9 cellular contexts compared by ENCODE assay signal in the genomic region with DNA sequence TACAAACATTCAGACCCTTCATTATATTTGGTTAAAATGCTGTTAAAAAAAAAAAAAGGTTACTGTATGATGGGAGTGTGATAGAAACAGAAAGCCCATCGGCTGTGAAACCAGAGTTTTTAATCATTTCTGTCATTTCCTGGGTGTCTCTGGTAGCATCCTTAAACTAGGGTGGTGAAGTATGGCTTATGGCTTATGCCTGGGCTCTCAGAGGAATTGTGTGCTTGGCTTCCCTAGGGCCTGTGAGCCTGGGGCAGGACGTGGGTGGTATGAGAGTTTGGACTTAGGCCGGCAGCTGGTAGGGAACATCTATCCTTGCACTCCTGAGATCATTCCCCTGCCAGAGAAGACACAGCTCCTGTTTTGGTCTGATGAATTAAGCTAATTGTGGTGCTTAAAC. TPM values are rescaled to one million over a fixed set of nuclear protein-coding genes. Genes with fewer than 3 reads are reported as not detected.
A peak's percentile ranks its signal among the peaks of the same experiment; 100 is the strongest.
DNase-seq lines count a peak whose midpoint lies in the region; ATAC-seq, FAIRE-seq and TF ChIP-seq lines count a peak whose summit lies in the region.
"Had no signal": no experiment of that assay in that cellular context is flagged by ENCODE, and none has a peak within 500 bp of the region (broad histone marks: within the 10 kb centered on the region; RNA-seq: fewer than 3 reads in every experiment).

No MANE protein-coding gene starts in this region.

- H3K36me3 Mint-ChIP-seq in astrocyte (ENCODE audit: low read depth, unreplicated experiment): peaks cover 8% of the 10 kb centered on the region

- H3K9me3 Mint-ChIP-seq in astrocyte (ENCODE audit: unreplicated experiment): no peaks in the 10 kb centered on the region

- no TSS peak for BruUV-seq in OCI-LY7 (replicated peaks; lab: Mats Ljungman, UMichigan)

- H3K4me1 ChIP-seq in astrocyte (ENCODE audit: insufficient read depth, low read length) (peaks cover 11% of the 10 kb centered on the region), OCI-LY7 (ENCODE audit: insufficient read depth, low read length, poor library complexity, severe bottlenecking) (peaks cover 11% of the 10 kb centered on the region)

- no peaks in the 10 kb centered on the region for H3K27me3 ChIP-seq in astrocyte (ENCODE audit: insufficient read depth, low read length)
- H3K27me3 ChIP-seq: ovary had no signal

- POLR2A ChIA-PET in OCI-LY7 (lab: Charles Lee): interaction anchor here (0.6 to 0.8 kb wide), 2 partner anchors 53 to 141 kb away, joined by 3 to 7 read pairs; partner anchors contain the start of gene DCUN1D4

- no peak overlapping the region for H3K27ac ChIP-seq in astrocyte (ENCODE audit: low read depth, low read length)
- H3K27ac ChIP-seq in OCI-LY7 (ENCODE audit: low read depth, low read length, poor library complexity, severe bottlenecking): no peak overlapping the region

- intact Hi-C loops in OCI-LY7 (cut with micrococcal nuclease; ENCODE audit: unreplicated experiment): loop anchor here (1.0 to 5.0 kb wide), 2 partner anchors 43 to 131 kb away; no protein-coding TSS in a partner anchor

- H3K9me3 ChIP-seq in astrocyte (ENCODE audit: insufficient read depth, low read depth, low read length) (no peaks in the 10 kb centered on the region), OCI-LY7 (ENCODE audit: low read length) (no peaks in the 10 kb centered on the region)
- H3K9me3 ChIP-seq: ovary had no signal

- TF ChIP-seq CTCF in astrocyte (IDR thresholded peaks at IDR 0.05; ENCODE audit: insufficient read depth, low read depth, low read length): no peak
- no peak for TF ChIP-seq CTCF in OCI-LY7 (conservative IDR thresholded peaks at IDR 0.05; ENCODE audit: low read length)

- no peaks in the 10 kb centered on the region for H3K9me2 ChIP-seq in OCI-LY7 (ENCODE audit: insufficient read depth, low read length)

- H3K4me2 ChIP-seq in astrocyte (ENCODE audit: low read length) (no peak overlapping the region), OCI-LY7 (ENCODE audit: low read length) (no peak overlapping the region)

- H3K36me3 ChIP-seq in astrocyte (ENCODE audit: insufficient read depth, low read length) (peaks cover 21% of the 10 kb centered on the region), OCI-LY7 (ENCODE audit: insufficient read depth, low read length) (peaks cover 25% of the 10 kb centered on the region; the same call in 1 of the 2 replicates)
- H3K36me3 ChIP-seq: ovary had no signal

- peak; percentile 59 for ATAC-seq in HG02973 (IDR thresholded peaks at IDR 0.05; ENCODE audit: unreplicated experiment)

- H3K27ac Mint-ChIP-seq in astrocyte (ENCODE audit: unreplicated experiment): peak overlapping the region; percentile 68

- H3K4me3 ChIP-seq in astrocyte (ENCODE audit: insufficient read depth, low read depth, low read length) (no peak overlapping the region), OCI-LY7 (ENCODE audit: low read depth, low read length, poor library complexity, severe bottlenecking) (no peak overlapping the region)
- H3K4me3 ChIP-seq: ovary had no signal

- no peak overlapping the region for H3K9ac ChIP-seq in astrocyte (ENCODE audit: low read length)

- no peak overlapping the region for H3K4me3 Mint-ChIP-seq in astrocyte (ENCODE audit: unreplicated experiment)

- H3K4me1 Mint-ChIP-seq in astrocyte (ENCODE audit: low read depth, unreplicated experiment): peaks cover 10% of the 10 kb centered on the region

- FAIRE-seq in astrocyte (lab: Jason Lieb, UNC): no peak

- CTCF ChIA-PET in OCI-LY7 (lab: Charles Lee; ENCODE audit: unreplicated experiment): no interaction called here

- H2AFZ ChIP-seq in astrocyte (ENCODE audit: low read depth, low read length) (no peak overlapping the region), OCI-LY7 (ENCODE audit: low read length) (no peak overlapping the region)

- H4K20me1 ChIP-seq in astrocyte (ENCODE audit: insufficient read depth, low read length) (no peaks in the 10 kb centered on the region), OCI-LY7 (ENCODE audit: insufficient read depth, low read length) (no peaks in the 10 kb centered on the region)

- peak; percentile 16 for DNase-seq in EL
- DNase-seq in GM19240 (ENCODE audit: insufficient read length, low spot score): peak; percentile 5
- DNase-seq in astrocyte (ENCODE audit: low read depth): no peak
- no peak for DNase-seq in OCI-LY7 (ENCODE audit: low spot score)
- no peak for DNase-seq in RKO (ENCODE audit: low spot score)
- no peak for DNase-seq in NCI-H2227 (lab: John Stamatoyannopoulos, UW; ENCODE audit: unreplicated experiment)
- DNase-seq in NCI-H2171 treated with DMSO at 0.1 percent for 48 hours (lab: John Stamatoyannopoulos, UW): no peak

- H3K27me3 Mint-ChIP-seq in astrocyte (ENCODE audit: low read depth, unreplicated experiment): no peaks in the 10 kb centered on the region

- H3K79me2 ChIP-seq in astrocyte (ENCODE audit: insufficient read depth, low read length) (no peaks in the 10 kb centered on the region), OCI-LY7 (ENCODE audit: insufficient read depth, low read depth, low read length) (no peaks in the 10 kb centered on the region)

RNA-seq across cellular contexts. Expression of gene DCUN1D4, which starts 52.2 kb away (rescaled TPM):
- total RNA-seq in astrocyte: 57.4 and 59.0 TPM in 2 replicates
- total RNA-seq in OCI-LY7 (2014; rRNA removed; shearing (Covaris generic)): 21.3 and 30.4 TPM in 2 replicates
- 24.4 and 34.2 TPM in 2 replicates for total RNA-seq in OCI-LY7 (2022)

Comparison
In these comparisons a context has a peak if more than half of its experiments do, and no peak if none do; other contexts are left out.
1. DNase-seq: peak in EL (single experiment) and GM19240 (single experiment); none in astrocyte (single experiment), OCI-LY7 (single experiment), RKO (single experiment), NCI-H2227 (single experiment) and NCI-H2171 treated with DMSO at 0.1 percent for 48 hours (single experiment).